Comparison of ENCODE assay signal across 28 cellular contexts in the genomic region with DNA sequence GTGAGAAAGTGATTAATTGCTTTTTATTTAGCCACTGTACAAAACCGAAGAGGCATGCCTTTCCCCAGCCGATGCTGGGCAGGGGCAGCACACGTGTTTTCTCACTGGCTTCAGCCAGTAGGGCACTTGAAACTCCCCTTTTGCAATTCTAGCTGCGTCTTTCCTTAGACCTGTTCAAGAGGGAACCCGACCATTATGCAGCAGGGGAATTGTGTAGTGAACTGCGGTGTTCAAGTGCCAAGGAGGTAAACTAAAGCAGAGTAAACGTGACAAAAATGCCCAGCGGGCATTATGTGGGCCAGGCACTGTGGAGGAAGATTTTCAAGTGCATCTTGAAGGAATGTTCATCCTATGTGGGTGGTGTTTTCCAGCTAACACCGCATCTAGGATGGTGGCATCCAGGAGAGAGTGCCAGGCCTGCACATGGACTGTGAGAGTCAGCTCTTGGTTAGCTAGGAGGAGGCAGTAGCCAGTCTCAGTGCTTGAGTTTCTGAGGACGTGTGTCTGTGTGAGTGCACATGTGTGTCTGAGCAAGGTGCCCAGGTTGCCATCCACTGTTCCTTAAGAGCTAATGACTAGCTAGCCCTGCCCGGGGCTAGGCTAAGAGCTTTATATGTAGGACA. TPM values are rescaled to one million over a fixed set of nuclear protein-coding genes. Genes with fewer than 3 reads are reported as not detected.
A peak's percentile ranks its signal among the peaks of the same experiment; 100 is the strongest.
DNase-seq lines count a peak whose midpoint lies in the region; ATAC-seq, FAIRE-seq and TF ChIP-seq lines count a peak whose summit lies in the region.
"Had no signal": no experiment of that assay in that cellular context is flagged by ENCODE, and none has a peak within 500 bp of the region (broad histone marks: within the 10 kb centered on the region; RNA-seq: fewer than 3 reads in every experiment).

No MANE protein-coding gene starts in this region.

- intact Hi-C loops in breast epithelium (cut with DNase I; ENCODE audit: low total_unique reads) (no loop called here), dorsolateral prefrontal cortex (cut with DNase I) (loop anchor here in 1 of 2 donors (5.0 kb wide), 1 partner anchor 108 kb away; no protein-coding TSS in a partner anchor), posterior cingulate gyrus (cut with DNase I) (no loop called here)

- POLR2A ChIA-PET in activated CD4-positive, alpha-beta T cell treated with anti-CD3 and anti-CD28 coated beads, Interleukin-2, amount 10 ng/mL, durations not matched to agents 7 days and 5 days (lab: Charles Lee), result no interaction called here

- peaks cover 0 to 10% of the 10 kb centered on the region in 2 donors for H3K27me3 ChIP-seq in breast epithelium
- peaks cover 0 to 47% (median 3%) of the 10 kb centered on the region in 45 donors for H3K27me3 ChIP-seq in dorsolateral prefrontal cortex
- H3K27me3 ChIP-seq: adrenal gland had no signal

- H3K36me3 Mint-ChIP-seq in activated CD4-positive, alpha-beta T cell treated with anti-CD3 and anti-CD28 coated beads, Interleukin-2, amount 10 ng/mL, durations not matched to agents 7 days and 5 days (ENCODE audit: low read depth), result no peaks in the 10 kb centered on the region
- H3K36me3 Mint-ChIP-seq: IgD-negative memory B cell had no signal

- TF ChIP-seq POLR2A in breast epithelium (IDR thresholded peaks at IDR 0.05) (no peak), GM12891 (IDR thresholded peaks at IDR 0.05; ENCODE audit: low read depth, low read length) (no peak)

- no peak for ATAC-seq in HG03469 (IDR thresholded peaks at IDR 0.05; ENCODE audit: unreplicated experiment)
- ATAC-seq: activated T-cell treated with anti-CD3 and anti-CD28 coated beads, Interleukin-2, amount 50 U/mL, for 4 hours; mucosa of descending colon had no signal

- H3K4me3 Mint-ChIP-seq in activated CD4-positive, alpha-beta T cell treated with anti-CD3 and anti-CD28 coated beads, Interleukin-2, amount 10 ng/mL, durations not matched to agents 7 days and 5 days, result no peak overlapping the region
- H3K4me3 Mint-ChIP-seq: activated T-cell treated with anti-CD3 and anti-CD28 coated beads, Interleukin-2, amount 50 U/mL, for 4 hours; H9; IgD-negative memory B cell; nephron progenitor cell; T-helper 1 cell treated with Interleukin-12 subunit alpha and Interleukin-12 subunit beta and Interleukin-4 antibody, amounts not matched to agents 30 μg/mL and 1 μg/mL, for 36 hours had no signal

- DNase-seq in T47D (ENCODE audit: low read depth in 1 of 2, low spot score in 1 of 2), result peak; percentile 45 to 53
- DNase-seq in breast epithelium (ENCODE audit: low spot score in 2 of 2), result no peak
- peak in 6 of 10 donors; percentile 41 to 76 (median 70) for DNase-seq in dorsolateral prefrontal cortex
- DNase-seq in posterior cingulate gyrus, result peak in 8 of 10 donors; percentile 34 to 93 (median 64)
- DNase-seq in G401 (ENCODE audit: low spot score), result no peak
- no peak for DNase-seq in GM12891 (ENCODE audit: insufficient read length, low spot score)
- no peak for DNase-seq in activated CD4-positive, alpha-beta T cell treated with anti-CD3 and anti-CD28 coated beads, Interleukin-2, amount 10 ng/mL, durations not matched to agents 7 days and 5 days
- DNase-seq: activated CD8-positive, alpha-beta memory T cell treated with anti-CD3 and anti-CD28 coated beads for 24 hours; activated naive CD4-positive, alpha-beta T cell treated with Interleukin-2 at 50 U/mL for 16 hours; activated T-cell treated with anti-CD3 and anti-CD28 coated beads, Interleukin-2, amount 50 U/mL, for 4 hours; adrenal gland; BE2C; H9; islet precursor cell; mucosa of descending colon; NCI-H1092; NCI-H2029; nephron progenitor cell; stimulated activated CD8-positive, alpha-beta memory T cell treated with anti-CD3 and anti-CD28 coated beads, Interleukin-4, amount 100 ng/mL, for 48 hours had no signal

- TF ChIP-seq CTCF in breast epithelium (IDR thresholded peaks at IDR 0.05) (no peak), dorsolateral prefrontal cortex (IDR thresholded peaks at IDR 0.05 in 54 of 56, conservative IDR thresholded peaks at IDR 0.05 in 2 of 56; ENCODE audit: low read depth in 1 of 56, partially characterized antibody in 56 of 56) (peak in 2 of 56 donors; percentile 2 to 21)

- H3K9me3 ChIP-seq in breast epithelium, result no peaks in the 10 kb centered on the region
- H3K9me3 ChIP-seq: adrenal gland, BE2C, mucosa of descending colon, vagina had no signal

- H3K36me3 ChIP-seq in breast epithelium, result no peaks in the 10 kb centered on the region
- H3K36me3 ChIP-seq: adrenal gland, BE2C, cardiac muscle cell, vagina had no signal

- in situ Hi-C loops in T47D (cut with HindIII; ENCODE audit: low pct_unique_long_range_greater_than_20kb, low sequenced_read_pairs), result no loop called here
- in situ Hi-C loops in G401 (cut with HindIII; ENCODE audit: low sequenced_read_pairs), result no loop called here

- FAIRE-seq in GM12891 (lab: Jason Lieb, UNC), result no peak

- no peaks in the 10 kb centered on the region for H3K9me3 Mint-ChIP-seq in activated CD4-positive, alpha-beta T cell treated with anti-CD3 and anti-CD28 coated beads, Interleukin-2, amount 10 ng/mL, durations not matched to agents 7 days and 5 days
- H3K9me3 Mint-ChIP-seq: activated T-cell treated with anti-CD3 and anti-CD28 coated beads, Interleukin-2, amount 50 U/mL, for 4 hours; H9; IgD-negative memory B cell; nephron progenitor cell; T-helper 1 cell treated with Interleukin-12 subunit alpha and Interleukin-12 subunit beta and Interleukin-4 antibody, amounts not matched to agents 30 μg/mL and 1 μg/mL, for 36 hours had no signal

- no peak overlapping the region for H3K27ac Mint-ChIP-seq in activated CD4-positive, alpha-beta T cell treated with anti-CD3 and anti-CD28 coated beads, Interleukin-2, amount 10 ng/mL, durations not matched to agents 7 days and 5 days
- H3K27ac Mint-ChIP-seq: H9; IgD-negative memory B cell; nephron progenitor cell; T-helper 1 cell treated with Interleukin-12 subunit alpha and Interleukin-12 subunit beta and Interleukin-4 antibody, amounts not matched to agents 30 μg/mL and 1 μg/mL, for 36 hours had no signal

- peaks cover 67% of the 10 kb centered on the region for H3K27me3 Mint-ChIP-seq in activated CD4-positive, alpha-beta T cell treated with anti-CD3 and anti-CD28 coated beads, Interleukin-2, amount 10 ng/mL, durations not matched to agents 7 days and 5 days

- H3K4me1 Mint-ChIP-seq in activated CD4-positive, alpha-beta T cell treated with anti-CD3 and anti-CD28 coated beads, Interleukin-2, amount 10 ng/mL, durations not matched to agents 7 days and 5 days, result peaks cover 13% of the 10 kb centered on the region

- CTCF ChIA-PET in activated CD4-positive, alpha-beta T cell treated with anti-CD3 and anti-CD28 coated beads, Interleukin-2, amount 10 ng/mL, durations not matched to agents 7 days and 5 days (lab: Charles Lee), result no interaction called here

- H3K4me3 ChIP-seq in breast epithelium, result no peak overlapping the region
- H3K4me3 ChIP-seq in dorsolateral prefrontal cortex, result peak overlapping the region in 21 of 59 donors; percentile 1 to 38 (median 23)
- H3K4me3 ChIP-seq: adrenal gland, cardiac muscle cell, mucosa of descending colon, SK-N-MC, vagina had no signal

- H3K27ac ChIP-seq in breast epithelium, result no peak overlapping the region
- peak overlapping the region in 44 of 59 donors; percentile 1 to 79 (median 58) for H3K27ac ChIP-seq in dorsolateral prefrontal cortex
- H3K27ac ChIP-seq: adrenal gland, cardiac muscle cell, RWPE1, SK-N-MC, vagina had no signal

- peaks cover 0 to 5% of the 10 kb centered on the region in 2 donors for H3K4me1 ChIP-seq in breast epithelium
- H3K4me1 ChIP-seq: BE2C had no signal

TF ChIP-seq in GM12891, 5 proteins besides CTCF, POLR2A, EP300 and RAD21:
- no peak for TF ChIP-seq POU2F2 (IDR thresholded peaks at IDR 0.05; ENCODE audit: low read depth, low read length)
- no peak for TF ChIP-seq TAF1 (IDR thresholded peaks at IDR 0.05; ENCODE audit: low read depth, low read length)
- no peak for TF ChIP-seq POLR2AphosphoS5 (IDR thresholded peaks at IDR 0.05; ENCODE audit: low read depth, low read length)
- TF ChIP-seq SPI1 (IDR thresholded peaks at IDR 0.05; ENCODE audit: low read depth, low read length), result no peak
- TF ChIP-seq PAX5 (IDR thresholded peaks at IDR 0.05; ENCODE audit: insufficient read depth, low read length, severe bottlenecking), result no peak

RNA-seq across cellular contexts. Expression of a gene that starts 3.3 kb away (rescaled TPM):
- total RNA-seq in breast epithelium (1 to 10 TPM in 1 of 3 donors, under 1 TPM in 2; 0.16 to 3.2 (median 0.66) TPM), dorsolateral prefrontal cortex (10 to 100 TPM in 119 of 120 experiments, 1 to 10 TPM in 1; 8.8 to 68.3 (median 38.0) TPM)
- not detected in 2 replicates for total RNA-seq in G401 (2014; rRNA removed; shearing (Covaris generic))
- not detected for polyA plus RNA-seq in GM12891 (2012; ENCODE audit: low read depth, missing spikeins)
- total RNA-seq in activated CD4-positive, alpha-beta T cell treated with anti-CD3 and anti-CD28 coated beads, Interleukin-2, amount 10 ng/mL, durations not matched to agents 7 days and 5 days, result not detected
- total RNA-seq: activated T-cell treated with anti-CD3 and anti-CD28 coated beads, Interleukin-2, amount 50 U/mL, for 4 hours; glomerular endothelial cell had no signal
- polyA plus RNA-seq: fibroblast of lung, IgD-negative memory B cell had no signal

Comparison
In these comparisons a context has a peak if more than half of its experiments do, and no peak if none do; other contexts are left out.
1. DNase-seq: peak in T47D (2 of 2), dorsolateral prefrontal cortex (6 of 10) and posterior cingulate gyrus (8 of 10); none in breast epithelium (0 of 2), G401 (single experiment), GM12891 (single experiment) and activated CD4-positive, alpha-beta T cell treated with anti-CD3 and anti-CD28 coated beads, Interleukin-2, amount 10 ng/mL, durations not matched to agents 7 days and 5 days (single experiment).
2. H3K27ac ChIP-seq: peak in dorsolateral prefrontal cortex (44 of 59); none in breast epithelium (0 of 2).